ENCODE assay signal across 18 cellular contexts in the genomic region with DNA sequence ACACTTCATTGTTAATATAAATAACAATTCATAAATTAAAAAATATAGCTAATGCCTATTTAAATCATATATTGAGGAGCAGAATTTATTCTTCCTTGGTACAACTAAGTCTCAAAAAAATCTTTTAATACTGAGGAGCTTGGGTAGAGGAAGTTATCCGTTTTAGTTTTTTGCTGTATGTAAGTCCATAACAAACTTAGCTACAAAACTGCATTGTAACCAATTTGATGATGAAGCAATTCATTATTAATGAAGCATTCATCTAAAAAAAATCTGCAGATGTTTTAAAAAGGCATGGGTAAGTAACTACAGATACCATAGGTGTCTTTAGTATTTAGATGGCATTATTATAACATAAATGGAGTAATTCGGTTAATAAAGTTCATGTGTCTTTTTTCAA. TPM values are rescaled to one million over a fixed set of nuclear protein-coding genes. Genes with fewer than 3 reads are reported as not detected.
DNase-seq lines count a peak whose midpoint lies in the region; ATAC-seq and TF ChIP-seq lines count a peak whose summit lies in the region.
"Had no signal": no experiment of that assay in that cellular context is flagged by ENCODE, and none has a peak within 500 bp of the region (broad histone marks: within the 10 kb centered on the region; RNA-seq: fewer than 3 reads in every experiment).

No MANE protein-coding gene starts in this region.

- WGBS in thyroid gland, 2 donors: 19 to 22% methylated on average over 2 of the region's 2 CpGs

- no peaks in the 10 kb centered on the region for H3K27me3 Mint-ChIP-seq in memory B cell

- H3K4me1 ChIP-seq in colonic mucosa (no peaks in the 10 kb centered on the region), thyroid gland (no peaks in the 10 kb centered on the region)
- H3K4me1 ChIP-seq: BE2C, Caco-2, vagina had no signal

- no peak for TF ChIP-seq POLR2A in thyroid gland (IDR thresholded peaks at IDR 0.05)

- no peak for ATAC-seq in memory B cell (ENCODE audit: low read depth)
- ATAC-seq in GM18520 (IDR thresholded peaks at IDR 0.05; ENCODE audit: unreplicated experiment): no peak
- ATAC-seq: activated CD8-positive, alpha-beta T cell treated with anti-CD3 and anti-CD28 coated beads for 36 hours had no signal

- H3K27ac ChIP-seq in colonic mucosa (no peak overlapping the region), thyroid gland (no peak overlapping the region)
- H3K27ac ChIP-seq: SK-N-MC, vagina had no signal

- H3K36me3 ChIP-seq in colonic mucosa (no peaks in the 10 kb centered on the region), thyroid gland (no peaks in the 10 kb centered on the region)
- H3K36me3 ChIP-seq: BE2C, vagina had no signal

- H3K9ac ChIP-seq in colonic mucosa (ENCODE audit: low read depth in 2 of 2, low read length in 2 of 2): no peak overlapping the region

- H3K4me3 Mint-ChIP-seq in memory B cell: peak overlapping the region; percentile 98
- H3K4me3 Mint-ChIP-seq: activated CD8-positive, alpha-beta T cell treated with anti-CD3 and anti-CD28 coated beads for 36 hours had no signal

- peak; percentile 31 for DNase-seq in NCI-H748 (lab: John Stamatoyannopoulos, UW; ENCODE audit: unreplicated experiment)
- DNase-seq in NCI-H748 treated with DMSO at 0.1 percent for 48 hours (lab: John Stamatoyannopoulos, UW): no peak
- DNase-seq in colonic mucosa: no peak
- no peak for DNase-seq in memory B cell (ENCODE audit: low spot score in 2 of 2)
- DNase-seq in thyroid gland: no peak
- DNase-seq in G401 (ENCODE audit: low spot score): no peak
- no peak for DNase-seq in RKO (ENCODE audit: low spot score)
- DNase-seq: activated CD8-positive, alpha-beta T cell treated with anti-CD3 and anti-CD28 coated beads for 36 hours; activated naive CD4-positive, alpha-beta T cell; activated T-cell treated with anti-CD3 and anti-CD28 coated beads, Interleukin-2, amount 50 U/mL, for 1 hour; BE2C; Caco-2; dermis blood vessel endothelial cell; NCI-H1930; RPMI8226 had no signal

- H3K4me1 Mint-ChIP-seq in memory B cell: peaks cover 20% of the 10 kb centered on the region

- H3K27ac Mint-ChIP-seq in memory B cell: no peak overlapping the region
- H3K27ac Mint-ChIP-seq: activated CD8-positive, alpha-beta T cell treated with anti-CD3 and anti-CD28 coated beads for 36 hours had no signal

- H3K9me3 ChIP-seq in colonic mucosa (no peaks in the 10 kb centered on the region), thyroid gland (no peaks in the 10 kb centered on the region)
- H3K9me3 ChIP-seq: BE2C, Caco-2, vagina had no signal

- H3K4me3 ChIP-seq in colonic mucosa (peak overlapping the region; percentile 48), thyroid gland (replicated peaks in 1 of 3) (peak overlapping the region in 2 of 3 donors; percentile 41 to 75)
- H3K4me3 ChIP-seq: SK-N-MC had no signal

- no peaks in the 10 kb centered on the region for H3K36me3 Mint-ChIP-seq in memory B cell

- peaks cover 3% of the 10 kb centered on the region for H3K27me3 ChIP-seq in colonic mucosa
- no peaks in the 10 kb centered on the region for H3K27me3 ChIP-seq in thyroid gland
- H3K27me3 ChIP-seq: vagina had no signal

- TF ChIP-seq CTCF in colonic mucosa (IDR thresholded peaks at IDR 0.05) (no peak), thyroid gland (IDR thresholded peaks at IDR 0.05) (no peak)

- H3K9me3 Mint-ChIP-seq in memory B cell: no peaks in the 10 kb centered on the region

- intact Hi-C loops in colonic mucosa (cut with DNase I): no loop called here
- intact Hi-C loops in thyroid gland (cut with DNase I): no loop called here

- in situ Hi-C loops in G401 (cut with HindIII; ENCODE audit: low sequenced_read_pairs): no loop called here

RNA-seq across cellular contexts. Expression of gene KHDRBS2, which starts 1.3 kb away (rescaled TPM):
- 1 to 10 TPM in 1 of 2 donors, under 1 TPM in 1; 0.52 to 1.2 TPM for total RNA-seq in colonic mucosa
- 10 to 100 TPM in 3 of 4 donors, 1 to 10 TPM in 1; 5.2 to 19.2 (median 16.6) TPM for total RNA-seq in thyroid gland
- not detected in 2 replicates for total RNA-seq in G401 (2014; rRNA removed; shearing (Covaris generic))
- total RNA-seq: activated CD8-positive, alpha-beta T cell treated with anti-CD3 and anti-CD28 coated beads for 36 hours; Caco-2; dermis blood vessel endothelial cell had no signal
